21 cellular contexts compared by ENCODE assay signal in the genomic region with DNA sequence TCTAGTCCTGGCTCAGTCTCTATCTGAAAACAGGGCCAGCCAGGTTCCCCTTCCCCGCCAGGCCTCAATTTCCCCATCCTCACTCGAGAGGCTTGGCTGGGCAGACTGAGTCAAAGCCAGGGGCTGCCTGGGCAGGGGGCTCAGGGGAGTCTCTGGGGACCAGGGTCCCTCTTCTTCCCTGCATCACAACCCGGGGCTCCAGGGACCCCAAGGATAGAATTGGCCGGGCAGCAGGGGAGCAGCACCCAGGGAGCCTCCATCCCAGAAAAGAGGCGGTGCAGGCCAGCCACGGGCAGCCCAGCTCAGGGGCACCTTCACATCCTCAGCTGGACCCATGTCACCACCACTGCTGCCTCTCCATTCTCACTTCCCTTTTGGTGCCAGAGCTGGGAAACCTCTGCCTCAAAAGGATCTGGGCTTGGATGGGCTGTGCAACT. TPM values are rescaled to one million over a fixed set of nuclear protein-coding genes. Genes with fewer than 3 reads are reported as not detected.
DNase-seq lines count a peak whose midpoint lies in the region; ATAC-seq, FAIRE-seq and TF ChIP-seq lines count a peak whose summit lies in the region.
"Had no signal": no experiment of that assay in that cellular context is flagged by ENCODE, and none has a peak within 500 bp of the region (broad histone marks: within the 10 kb centered on the region; RNA-seq: fewer than 3 reads in every experiment).

No MANE protein-coding gene starts in this region.

- CTCF ChIA-PET in H1 (lab: Charles Lee; ENCODE audit: partially characterized antibody), result interaction anchor here (1.3 to 1.8 kb wide), 2 partner anchors 13 to 130 kb away, joined by 3 to 7 read pairs; no protein-coding TSS in a partner anchor

- H2BK20ac ChIP-seq in H1 (ENCODE audit: low read length), result no peak overlapping the region

- H3K23me2 ChIP-seq in H1 (ENCODE audit: low read depth, low read length), result no peaks in the 10 kb centered on the region

- POLR2A ChIA-PET in H1 (lab: Charles Lee; ENCODE audit: partially characterized antibody), result interaction anchor here (0.5 kb wide), 1 partner anchor 161 kb away, joined by 3 read pairs; no protein-coding TSS in a partner anchor

- no peak for ATAC-seq in heart right ventricle
- ATAC-seq in Right ventricle myocardium superior (ENCODE audit: poor library complexity), result no peak
- ATAC-seq in aorta (ENCODE audit: low FRiP score), result no peak
- no peak for ATAC-seq in HG02970 (IDR thresholded peaks at IDR 0.05; ENCODE audit: low FRiP score, unreplicated experiment)
- ATAC-seq: A549; body of pancreas; naive thymus-derived CD4-positive, alpha-beta T cell had no signal

- no peak overlapping the region for H3K18ac ChIP-seq in H1 (ENCODE audit: extremely low read depth, low read length)

- WGBS in heart right ventricle, 2 donors, result 81 to 88% methylated on average over 6 of the region's 6 CpGs
- 96% methylated on average over 5 of the region's 6 CpGs; no CpG with 5 or more reads in 1 of the 2 experiments for WGBS in H1 (ENCODE audit: extremely low coverage in 1 of 2, insufficient coverage in 1 of 2, insufficient read length in 1 of 2, insufficient replicate concordance in 2 of 2, low coverage in 1 of 2, low lambda C conversion rate in 2 of 2, missing lambda C conversion rate in 1 of 2), 2 experiments
- 92 to 100% methylated on average over 4 to 5 of the region's 6 CpGs for WGBS in mesodermal cell (ENCODE audit: insufficient coverage in 2 of 2), 2 experiments
- 92 to 97% methylated on average over 6 of the region's 6 CpGs for WGBS in aorta, 2 donors

- H3K79me1 ChIP-seq in H1 (ENCODE audit: low read depth, low read length), result no peaks in the 10 kb centered on the region

- H4K91ac ChIP-seq in H1 (replicated peaks; ENCODE audit: insufficient read length, low read length), result no peak overlapping the region

- peaks cover 36 to 100% (median 96%) of the 10 kb centered on the region in 9 donors for H3K4me1 ChIP-seq in heart right ventricle
- H3K4me1 ChIP-seq in H1 (replicated peaks in 1 of 4; ENCODE audit: control insufficient read depth in 3 of 4, insufficient read depth in 4 of 4, low read length in 3 of 4), result peaks cover 0 to 11% (median under 1%) of the 10 kb centered on the region in 4 experiments; a peak in 3 of 7 replicates
- H3K4me1 ChIP-seq in mesodermal cell (ENCODE audit: control insufficient read depth, insufficient read depth, low read length, poor library complexity, severe bottlenecking), result peaks cover 57% of the 10 kb centered on the region
- H3K4me1 ChIP-seq in aorta (ENCODE audit: control insufficient read depth in 1 of 2, insufficient read depth in 2 of 2, low read length in 2 of 2), result no peaks in the 10 kb centered on the region

- H3K36me3 ChIP-seq in heart right ventricle (no peaks in the 10 kb centered on the region), H1 (ENCODE audit: control insufficient read depth in 2 of 4, insufficient read depth in 4 of 4, low read length in 3 of 4) (no peaks in the 10 kb centered on the region), mesodermal cell (ENCODE audit: control insufficient read depth, insufficient read depth, low read length) (no peaks in the 10 kb centered on the region), aorta (ENCODE audit: control insufficient read depth in 1 of 2, insufficient read depth in 2 of 2, low read length in 1 of 2) (no peaks in the 10 kb centered on the region)
- H3K36me3 ChIP-seq: thoracic aorta had no signal

- H2AK5ac ChIP-seq in H1 (ENCODE audit: low read depth, low read length), result no peak overlapping the region

- H3K4me3 ChIP-seq in heart right ventricle (no peak overlapping the region), H1 (ENCODE audit: extremely low read depth in 1 of 4, insufficient read depth in 2 of 4, low read depth in 3 of 4, low read length in 4 of 4) (no peak overlapping the region), mesodermal cell (ENCODE audit: extremely low read depth, insufficient read depth, low read length, poor library complexity, severe bottlenecking) (no peak overlapping the region), aorta (ENCODE audit: low read length in 2 of 2) (no peak overlapping the region)
- H3K4me3 ChIP-seq: A549, body of pancreas, thoracic aorta had no signal

- H2BK15ac ChIP-seq in H1 (ENCODE audit: low read length), result 0 out of 2 replicates have a peak overlapping the region, but pooled peaks have one; percentile 61

- H3K4ac ChIP-seq in H1 (replicated peaks; ENCODE audit: insufficient read length, low read depth, low read length), result no peak overlapping the region

- FAIRE-seq in H1 (lab: Jason Lieb, UNC), result no peak
- FAIRE-seq: A549 had no signal

- 0 out of 2 replicates have a peak overlapping the region, but pooled peaks have one; percentile 17 for H2BK12ac ChIP-seq in H1 (ENCODE audit: low read depth, low read length)

- H4K20me1 ChIP-seq in H1 (replicated peaks in 1 of 2; ENCODE audit: control insufficient read depth in 1 of 2, insufficient read depth in 2 of 2, low read length in 2 of 2), result no peaks in the 10 kb centered on the region

- H3K9me3 ChIP-seq in heart right ventricle (no peaks in the 10 kb centered on the region), H1 (ENCODE audit: insufficient read depth in 2 of 2, low read depth in 1 of 2, low read length in 1 of 2) (no peaks in the 10 kb centered on the region), mesodermal cell (ENCODE audit: control insufficient read depth, low read length) (no peaks in the 10 kb centered on the region), aorta (ENCODE audit: control insufficient read depth, low read length) (no peaks in the 10 kb centered on the region)
- H3K9me3 ChIP-seq: A549, body of pancreas, thoracic aorta had no signal

- DNase-seq in heart right ventricle, result peak in 1 of 2 donors; percentile 12
- no peak for DNase-seq in Right ventricle myocardium superior
- DNase-seq in H1 (ENCODE audit: low read depth in 1 of 2, low spot score in 2 of 2), result no peak
- peak; percentile 59 to 70 for DNase-seq in aorta
- DNase-seq in DMS 273 treated with DMSO at 0.1 percent for 48 hours (lab: John Stamatoyannopoulos, UW), result no peak
- DNase-seq in activated naive CD4-positive, alpha-beta T cell treated with Interleukin-2 at 50 U/mL for 16 hours, result no peak
- DNase-seq: activated CD4-positive, CD25-positive, alpha-beta regulatory T cell treated with anti-CD3 and anti-CD28 coated beads, Interleukin-2, amount 50 U/mL, for 72 hours; activated CD8-positive, alpha-beta memory T cell treated with anti-CD3 and anti-CD28 coated beads, Interleukin-2, amount 50 U/mL, for 4 hours; activated naive CD4-positive, alpha-beta T cell treated with anti-CD3 and anti-CD28 coated beads for 36 hours; body of pancreas; H7; hypothalamus; naive thymus-derived CD4-positive, alpha-beta T cell; NCI-H187 treated with DMSO at 0.1 percent for 48 hours; NCI-H524; T-helper 2 cell had no signal

- H3K79me2 ChIP-seq in H1 (ENCODE audit: control insufficient read depth in 1 of 2, insufficient read depth in 2 of 2, low read length in 2 of 2), result no peaks in the 10 kb centered on the region

- H2AFZ ChIP-seq in H1 (ENCODE audit: low read length), result no peak overlapping the region

- H3K27ac ChIP-seq in heart right ventricle, result peak overlapping the region; percentile 24 to 100 (median 84)
- H3K27ac ChIP-seq in H1 (ENCODE audit: low read depth, low read length), result no peak overlapping the region
- H3K27ac ChIP-seq in mesodermal cell (ENCODE audit: low read depth, low read length, severe bottlenecking), result peak overlapping the region; percentile 36
- H3K27ac ChIP-seq in aorta (ENCODE audit: low read depth in 1 of 2, low read length in 2 of 2), result no peak overlapping the region
- H3K27ac ChIP-seq: body of pancreas, RWPE1 had no signal

- H3K9ac ChIP-seq in H1 (replicated peaks in 1 of 4; ENCODE audit: extremely low read depth in 1 of 4, low read depth in 3 of 4, low read length in 3 of 4), result no peak overlapping the region

- no peaks in the 10 kb centered on the region for H3K27me3 ChIP-seq in heart right ventricle
- no peaks in the 10 kb centered on the region for H3K27me3 ChIP-seq in H1 (replicated peaks in 1 of 4; ENCODE audit: control insufficient read depth in 3 of 4, extremely low read depth in 1 of 4, insufficient read depth in 3 of 4, low read length in 3 of 4)
- H3K27me3 ChIP-seq in aorta (ENCODE audit: control insufficient read depth in 1 of 2, insufficient read depth in 2 of 2, low read length in 1 of 2), result no peaks in the 10 kb centered on the region
- H3K27me3 ChIP-seq: body of pancreas had no signal

- no peak overlapping the region for H3K56ac ChIP-seq in H1 (replicated peaks; ENCODE audit: insufficient read length, low read depth, low read length)

- H4K8ac ChIP-seq in H1 (ENCODE audit: extremely low read depth, insufficient read depth, low read length), result no peak overlapping the region

- no peak overlapping the region for H3K14ac ChIP-seq in H1 (ENCODE audit: insufficient read length)

- no peak overlapping the region for H3K4me2 ChIP-seq in H1 (ENCODE audit: insufficient read depth in 1 of 2, low read depth in 2 of 2, low read length in 2 of 2)
- H3K4me2 ChIP-seq: A549 had no signal

- H4K5ac ChIP-seq in H1 (ENCODE audit: insufficient read length, low read depth, low read length), result no peak overlapping the region

- TF ChIP-seq EP300 in H1 (IDR thresholded peaks at IDR 0.05; ENCODE audit: borderline replicate concordance in 1 of 2, low read depth in 2 of 2, low read length in 2 of 2), result no peak

- TF ChIP-seq POLR2A in H1 (IDR thresholded peaks at IDR 0.05; ENCODE audit: control extremely low read depth in 1 of 2, low read depth in 2 of 2, low read length in 2 of 2), result no peak

- no peak overlapping the region for H2BK120ac ChIP-seq in H1 (replicated peaks; ENCODE audit: low read depth, low read length)

- H2BK5ac ChIP-seq in H1 (ENCODE audit: low read depth, low read length), result no peak overlapping the region

- TF ChIP-seq CTCF in heart right ventricle (IDR thresholded peaks at IDR 0.05), result no peak
- TF ChIP-seq CTCF in H1 (IDR thresholded peaks at IDR 0.05; ENCODE audit: control extremely low read depth in 1 of 3, insufficient read depth in 1 of 3, low read depth in 1 of 3, low read length in 3 of 3), result no peak

- H3K23ac ChIP-seq in H1 (ENCODE audit: insufficient read length), result no peak overlapping the region

- TF ChIP-seq RAD21 in H1 (IDR thresholded peaks at IDR 0.05 in 1 of 2, conservative IDR thresholded peaks at IDR 0.05 in 1 of 2; ENCODE audit: low read depth in 2 of 2, low read length in 2 of 2), result no peak

- intact Hi-C loops in heart right ventricle (cut with DNase I) (loop anchor here in 1 of 10 donors (10.0 kb wide), 1 partner anchor 235 kb away; no protein-coding TSS in a partner anchor), Right ventricle myocardium superior (cut with DNase I) (no loop called here), aorta (cut with DNase I) (no loop called here)

RNA-seq across cellular contexts. Expression of gene PLXND1, which starts 13.3 kb away (rescaled TPM):
- total RNA-seq in heart right ventricle (100 to 1,000 TPM in 1 of 10 donors, 10 to 100 TPM in 9; 40.9 to 106 (median 62.8) TPM), Right ventricle myocardium superior (53.1 TPM), aorta (100 to 1,000 TPM; 176 to 358 TPM)
- polyA plus RNA-seq in heart right ventricle (100 to 1,000 TPM in 1 of 2 donors, 10 to 100 TPM in 1; 71.2 to 169 TPM), H1 (2011; rRNA removed) (17.7 and 21.7 TPM in 2 replicates), aorta (100 to 1,000 TPM in 1 of 2 donors, 10 to 100 TPM in 1; 55.5 to 149 TPM)
- total RNA-seq in H1 (2021; fragmentation: NEBNext Ultra II Directional; extraction: Animal tissue kit (Norgen Biotek cat#: 25700)), result 60.2 and 66.4 TPM in 2 replicates
- 18.6 TPM for polyA plus RNA-seq in H1 (2011; cell fraction: cytosol; rRNA removed)
- 82.4 TPM for polyA plus RNA-seq in H1 (2011; cell fraction: nucleus; rRNA removed)
- 31.8 to 69.1 TPM (median 54.8 TPM) in 4 replicates for polyA plus RNA-seq in H1 (2012, experiment 1 of 2)
- polyA plus RNA-seq in H1 (2012, experiment 2 of 2), result 41.9 TPM
- polyA plus RNA-seq in H1 (2013, experiment 1 of 2), result 103 TPM
- 99.8 TPM for polyA plus RNA-seq in H1 (2013, experiment 2 of 2)
- 28.1 and 28.5 TPM in 2 replicates for polyA minus RNA-seq in H1 (2011; rRNA and poly(A)+ RNA removed)
- polyA minus RNA-seq in H1 (2011; cell fraction: cytosol; rRNA and poly(A)+ RNA removed), result 23.0 TPM
- 22.9 TPM for polyA minus RNA-seq in H1 (2011; cell fraction: nucleus; rRNA and poly(A)+ RNA removed)
- polyA plus RNA-seq in mesodermal cell (2013, experiment 1 of 2), result 443 TPM
- polyA plus RNA-seq in mesodermal cell (2013, experiment 2 of 2), result 298 TPM

Comparison
In these comparisons a context has a peak if more than half of its experiments do, and no peak if none do; other contexts are left out.
1. DNase-seq: peak in aorta (2 of 2); none in Right ventricle myocardium superior (single experiment), H1 (0 of 2), DMS 273 treated with DMSO at 0.1 percent for 48 hours (single experiment) and activated naive CD4-positive, alpha-beta T cell treated with Interleukin-2 at 50 U/mL for 16 hours (single experiment).
2. H3K27ac ChIP-seq: peak in heart right ventricle (10 of 10) and mesodermal cell (single experiment); none in H1 (single experiment) and aorta (0 of 2).